19 cellular contexts compared by ENCODE assay signal in the genomic region with DNA sequence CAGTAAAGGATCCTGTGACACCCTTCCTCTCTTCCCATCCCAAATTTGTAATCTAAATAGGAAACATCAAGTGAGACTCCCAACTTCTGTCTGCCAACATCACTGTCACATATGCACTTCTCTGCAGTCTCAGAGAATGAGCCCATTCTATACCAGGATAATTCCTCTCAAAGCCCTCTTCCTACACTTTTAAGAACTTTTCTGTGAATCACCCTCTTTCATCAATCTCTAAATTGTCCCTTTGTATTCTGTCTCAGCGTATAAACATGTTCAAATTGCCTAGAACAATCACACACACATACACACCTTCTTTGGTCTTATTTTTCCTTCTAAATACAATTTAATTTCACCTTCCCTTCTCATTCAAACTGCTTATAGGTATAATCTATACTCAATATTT.
"Had no signal": no experiment of that assay in that cellular context is flagged by ENCODE, and none has a peak within 500 bp of the region (broad histone marks: within the 10 kb centered on the region; RNA-seq: fewer than 3 reads in every experiment).

No MANE protein-coding gene starts in this region.

- DNase-seq: natural killer cell; nucleus accumbens; pancreas; posterior cingulate gyrus; psoas muscle; right cardiac atrium; right lobe of liver; sigmoid colon; small intestine; stimulated activated CD4-positive, alpha-beta T cell treated with anti-CD3 and anti-CD28 coated beads, Interleukin-15, amount 100 ng/mL, for 24 hours; stimulated activated CD4-positive, alpha-beta T cell treated with anti-CD3 and anti-CD28 coated beads, Interleukin-2, amount 100 ng/mL, for 24 hours; stimulated activated CD4-positive, alpha-beta T cell treated with anti-CD3 and anti-CD28 coated beads, Interleukin-2, amount 100 ng/mL, for 48 hours; stimulated activated CD4-positive, alpha-beta T cell treated with anti-CD3 and anti-CD28 coated beads, Interleukin-4, amount 100 ng/mL, for 24 hours; stimulated activated naive B cell treated with anti-CD40 and anti-IgM and Interleukin-4, amounts not matched to agents 10 μg/mL and 1 μg/mL and 100 μg/mL, for 72 hours; stimulated activated naive CD4-positive, alpha-beta T cell treated with Interleukin-2 at 50 U/mL for 16 hours; stomach; thyroid gland; trophoblast cell; upper lobe of left lung had no signal
